In the genomic region with DNA sequence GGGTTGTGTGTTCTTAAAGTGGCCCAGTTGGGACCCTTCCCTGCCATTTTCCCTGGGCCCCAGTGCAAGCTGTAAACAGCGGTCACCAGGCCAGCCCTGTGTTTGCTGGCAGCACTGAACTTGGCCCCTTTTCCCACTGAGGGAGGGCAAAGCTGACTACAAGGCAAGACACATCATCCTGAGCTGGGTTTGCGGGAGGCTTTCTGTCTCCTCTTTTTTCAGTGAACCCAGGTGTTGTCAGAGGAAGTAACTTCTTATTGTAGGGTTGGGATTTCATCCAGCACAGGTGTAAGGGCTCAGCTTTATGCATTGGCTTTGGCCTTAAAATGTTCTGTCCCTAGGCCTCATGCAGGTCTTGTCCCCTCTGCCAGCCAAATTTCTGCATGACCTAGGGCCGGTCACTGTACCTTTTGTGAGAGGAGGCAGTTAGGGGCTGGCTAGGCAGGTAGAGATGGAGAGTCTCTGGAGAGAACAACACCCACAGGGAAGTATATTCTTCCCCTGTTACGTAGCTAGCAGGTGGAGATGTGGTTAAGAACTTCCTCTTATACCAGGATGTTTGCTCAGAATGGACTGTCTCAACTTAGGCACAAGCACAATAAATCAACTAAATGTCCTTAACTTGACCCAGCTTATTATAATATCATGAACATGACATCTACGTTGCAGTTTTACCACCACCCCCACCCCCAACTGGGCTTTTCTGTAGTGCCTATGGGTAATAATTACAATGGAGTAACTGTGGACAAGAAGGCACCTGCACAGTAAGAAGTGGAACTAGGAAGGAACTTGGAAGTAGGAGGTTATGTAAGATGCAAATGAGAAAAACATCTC, we compare ENCODE assay signal across 9 cellular contexts.
DNase-seq lines count a peak whose midpoint lies in the region; ATAC-seq, FAIRE-seq and TF ChIP-seq lines count a peak whose summit lies in the region.
"Had no signal": no experiment of that assay in that cellular context is flagged by ENCODE, and none has a peak within 500 bp of the region (broad histone marks: within the 10 kb centered on the region; RNA-seq: fewer than 3 reads in every experiment).

No MANE protein-coding gene starts in this region.

- H3K4me3 ChIP-seq in tibial nerve: no peak overlapping the region

- DNase-seq in GM13977 (ENCODE audit: low spot score) (peak; percentile 38), KG1 (lab: John Stamatoyannopoulos, UW) (peak; percentile 85), left ventricle myocardium superior (no peak), islet precursor cell (no peak), urothelium cell line (ENCODE audit: low spot score) (no peak), tibial nerve (ENCODE audit: low spot score in 2 of 2) (no peak)
- no peak for DNase-seq in NK-92 treated with Interleukin-12 subunit alpha and Interleukin-12 subunit beta, amount 100 ng/mL, for 24 hours (lab: John Stamatoyannopoulos, UW)

- no peaks in the 10 kb centered on the region for H3K27me3 ChIP-seq in tibial nerve

- ATAC-seq in GM21576 (IDR thresholded peaks at IDR 0.05; ENCODE audit: unreplicated experiment): peak; percentile 94
- peak; percentile 59 for ATAC-seq in left ventricle myocardium superior

- peaks cover 0 to 5% (median 2%) of the 10 kb centered on the region in 4 donors for H3K4me1 ChIP-seq in tibial nerve

- TF ChIP-seq EP300 in tibial nerve (IDR thresholded peaks at IDR 0.05): peak in 1 of 2 donors; percentile 24

- TF ChIP-seq CTCF in GM13977 (IDR thresholded peaks at IDR 0.05; ENCODE audit: extremely low read depth, insufficient read depth, missing control alignments) (no peak), tibial nerve (IDR thresholded peaks at IDR 0.05) (no peak)

- WGBS in tibial nerve, 2 donors: 70 to 71% methylated on average over 4 to 5 of the region's 5 CpGs

- H3K9me3 ChIP-seq in tibial nerve: peaks cover 0 to 8% (median 0%) of the 10 kb centered on the region in 4 donors

- TF ChIP-seq POLR2A in tibial nerve (IDR thresholded peaks at IDR 0.05): no peak

- intact Hi-C loops in left ventricle myocardium superior (cut with micrococcal nuclease): no loop called here

- FAIRE-seq in urothelium cell line (lab: Jason Lieb, UNC): no peak
- FAIRE-seq: H1 had no signal

- in situ Hi-C loops in GM13977 (cut with MboI; ENCODE audit: low pct_unique_long_range_greater_than_20kb, low sequenced_read_pairs, unreplicated experiment): no loop called here

- no peaks in the 10 kb centered on the region for H3K36me3 ChIP-seq in tibial nerve

- H3K27ac ChIP-seq in tibial nerve: peak overlapping the region in 1 of 4 donors; percentile 59

Comparison
In these comparisons a context has a peak if more than half of its experiments do, and no peak if none do; other contexts are left out.
1. DNase-seq: peak in GM13977 (single experiment) and KG1 (single experiment); none in left ventricle myocardium superior (single experiment), islet precursor cell (single experiment), urothelium cell line (single experiment), NK-92 treated with Interleukin-12 subunit alpha and Interleukin-12 subunit beta, amount 100 ng/mL, for 24 hours (single experiment) and tibial nerve (0 of 2).